ENCODE assay signal across 9 cellular contexts in the genomic region with DNA sequence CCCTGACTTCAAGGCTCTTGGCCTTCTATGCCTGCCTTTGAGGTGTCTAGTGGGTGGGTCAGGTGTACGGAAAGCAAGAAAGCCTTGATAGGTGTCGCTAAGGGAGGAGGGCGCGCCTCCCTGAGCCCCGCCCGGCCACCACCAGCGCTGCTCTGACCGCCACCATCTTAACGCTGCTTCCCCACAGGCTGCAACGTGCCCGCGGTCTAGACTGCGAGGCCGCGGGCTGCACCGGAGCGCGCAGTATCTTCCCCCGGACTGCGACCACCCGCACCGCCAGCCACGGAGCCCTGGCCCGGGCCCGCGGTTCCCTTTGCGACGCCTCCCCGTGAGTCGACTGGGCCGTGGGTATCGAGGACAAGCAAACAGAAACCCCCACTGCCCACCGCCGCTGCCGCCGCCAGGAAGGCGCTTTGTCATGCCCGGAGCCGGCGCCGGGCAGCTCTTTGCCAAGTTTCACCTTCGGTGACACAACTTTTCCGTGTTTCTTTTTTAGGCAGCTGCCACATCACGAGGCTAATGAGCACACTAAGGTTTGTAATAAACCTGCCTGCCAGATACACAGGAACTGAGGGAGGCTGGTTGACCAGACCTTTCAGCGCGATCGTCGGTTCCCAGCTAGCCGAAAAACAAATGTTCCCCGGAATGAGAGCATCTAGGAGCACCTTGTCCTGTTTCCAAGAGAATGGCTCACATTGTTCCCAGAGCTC.
DNase-seq lines count a peak whose midpoint lies in the region; ATAC-seq and TF ChIP-seq lines count a peak whose summit lies in the region.
"Had no signal": no experiment of that assay in that cellular context is flagged by ENCODE, and none has a peak within 500 bp of the region (broad histone marks: within the 10 kb centered on the region; RNA-seq: fewer than 3 reads in every experiment).

No MANE protein-coding gene starts in this region.

- H3K9me3 ChIP-seq in MM.1S (replicated peaks; ENCODE audit: insufficient read depth, low read length): no peaks in the 10 kb centered on the region
- no peaks in the 10 kb centered on the region for H3K9me3 ChIP-seq in neutrophil

- TF ChIP-seq CTCF in MM.1S (IDR thresholded peaks at IDR 0.05; ENCODE audit: low read length) (no peak), fibroblast of villous mesenchyme (IDR thresholded peaks at IDR 0.05; ENCODE audit: insufficient read depth, low read depth, low read length) (no peak), neutrophil (IDR thresholded peaks at IDR 0.05) (no peak)

- H3K9ac ChIP-seq in MM.1S (ENCODE audit: low read length): peak overlapping the region; percentile 79

- peaks cover 16% of the 10 kb centered on the region for H3K4me1 ChIP-seq in MM.1S (ENCODE audit: low read length)
- peaks cover 4 to 8% of the 10 kb centered on the region in 2 experiments for H3K4me1 ChIP-seq in neutrophil (ENCODE audit: control insufficient read depth in 1 of 2, insufficient read depth in 1 of 2, low read depth in 1 of 2, low read length in 1 of 2)

- ATAC-seq in GM21737 (IDR thresholded peaks at IDR 0.05; ENCODE audit: unreplicated experiment): no peak

- no peaks in the 10 kb centered on the region for H3K79me2 ChIP-seq in MM.1S (ENCODE audit: low read length)

- DNase-seq in DMS53 (lab: John Stamatoyannopoulos, UW) (peak; percentile 78), MM.1S (peak; percentile 78), fibroblast of villous mesenchyme (ENCODE audit: low read depth) (no peak), NCI-H1930 (lab: John Stamatoyannopoulos, UW) (no peak), NCI-H446 (lab: John Stamatoyannopoulos, UW) (no peak), hippocampal formation (lab: John Stamatoyannopoulos, UW) (no peak)

- H3K27me3 ChIP-seq in MM.1S (replicated peaks; ENCODE audit: insufficient read depth, low read length) (no peaks in the 10 kb centered on the region), neutrophil (peaks cover 16% of the 10 kb centered on the region)

- H3K4me3 ChIP-seq in MM.1S (ENCODE audit: low read length) (peak overlapping the region; percentile 63), fibroblast of villous mesenchyme (ENCODE audit: low read depth, low read length) (peak overlapping the region; percentile 21), neutrophil (ENCODE audit: low read depth in 1 of 2, low read length in 1 of 2) (peak overlapping the region; percentile 58 to 59)
- H3K4me3 ChIP-seq: SK-N-MC had no signal

- H3K27ac ChIP-seq in MM.1S (ENCODE audit: low read length) (peak overlapping the region; percentile 98), neutrophil (peak overlapping the region; percentile 71)
- H3K27ac ChIP-seq: SK-N-MC had no signal

- no peaks in the 10 kb centered on the region for H3K9me2 ChIP-seq in MM.1S (replicated peaks; ENCODE audit: insufficient read depth, low read length)

- peak overlapping the region; percentile 66 for H2AFZ ChIP-seq in MM.1S (ENCODE audit: low read length)

- H3K36me3 ChIP-seq in MM.1S (replicated peaks; ENCODE audit: insufficient read depth, low read length): no peaks in the 10 kb centered on the region
- no peaks in the 10 kb centered on the region for H3K36me3 ChIP-seq in neutrophil

- H3F3A ChIP-seq in MM.1S (ENCODE audit: insufficient read depth, low read length): peaks cover 12% of the 10 kb centered on the region

- H4K20me1 ChIP-seq in MM.1S (ENCODE audit: insufficient read depth, low read length): no peaks in the 10 kb centered on the region

- peak overlapping the region; percentile 79 for H3K4me2 ChIP-seq in MM.1S (ENCODE audit: low read depth, low read length)

Comparison
In these comparisons a context has a peak if more than half of its experiments do, and no peak if none do; other contexts are left out.
1. DNase-seq: peak in DMS53 (single experiment) and MM.1S (single experiment); none in fibroblast of villous mesenchyme (single experiment), NCI-H1930 (0 of 2), NCI-H446 (0 of 2) and hippocampal formation (0 of 2).
2. Peak in every context shown above with its lines, with median percentiles within 50 percentile points of each other: H3K4me3 ChIP-seq.